ENCODE assay signal across 24 cellular contexts in genomic region chr2:66185497-66186034, GRCh38.
"Had no signal": no experiment of that assay in that cellular context is flagged by ENCODE, and none has a peak within 500 bp of the region (broad histone marks: within the 10 kb centered on the region; RNA-seq: fewer than 3 reads in every experiment).

No MANE protein-coding gene starts in this region.

- ATAC-seq: foreskin keratinocyte; gastroesophageal sphincter; heart left ventricle; left cardiac atrium; left lung; natural killer cell; sciatic nerve; stimulated activated naive B cell treated with anti-CD40 and anti-IgM and Interleukin-4, amounts not matched to agents 10 μg/mL and 1 μg/mL and 100 μg/mL, for 72 hours; upper lobe of right lung had no signal

- H3K27ac ChIP-seq: dorsolateral prefrontal cortex, foreskin keratinocyte, gastroesophageal sphincter, heart left ventricle, hepatocyte, left lung, parathyroid adenoma, right atrium auricular region, transverse colon, upper lobe of right lung, uterus had no signal

- H3K9me3 Mint-ChIP-seq: endodermal cell; neural crest cell; stimulated activated naive B cell treated with anti-CD40 and anti-IgM and Interleukin-4, amounts not matched to agents 10 μg/mL and 1 μg/mL and 100 μg/mL, for 72 hours had no signal

- H3K27me3 Mint-ChIP-seq: progenitor cell of endocrine pancreas; stimulated activated naive B cell treated with anti-CD40 and anti-IgM and Interleukin-4, amounts not matched to agents 10 μg/mL and 1 μg/mL and 100 μg/mL, for 72 hours; stimulated activated naive CD8-positive, alpha-beta T cell treated with anti-CD3 and anti-CD28 coated beads, Interleukin-15, Interleukin-2, amounts not matched to agents 100 ng/mL and 50 ng/mL, for 24 hours had no signal

- H3K4me1 Mint-ChIP-seq: endodermal cell; natural killer cell; neural crest cell; stimulated activated naive B cell treated with anti-CD40 and anti-IgM and Interleukin-4, amounts not matched to agents 10 μg/mL and 1 μg/mL and 100 μg/mL, for 72 hours had no signal

- H3K79me2 ChIP-seq: hepatocyte, parathyroid adenoma had no signal

- H3K4me2 ChIP-seq: hepatocyte had no signal

- H3K4me3 ChIP-seq: dorsolateral prefrontal cortex, gastroesophageal sphincter, heart left ventricle, hepatocyte, left lung, right atrium auricular region, transverse colon, upper lobe of right lung, uterus had no signal

- DNase-seq: central memory CD4-positive, alpha-beta T cell; dorsolateral prefrontal cortex; effector CD8-positive, alpha-beta T cell; endodermal cell; heart left ventricle; left cardiac atrium; left lung; natural killer cell; stimulated activated CD4-positive, alpha-beta T cell treated with anti-CD3 and anti-CD28 coated beads, Interleukin-15, amount 100 ng/mL, for 24 hours; stimulated activated CD4-positive, alpha-beta T cell treated with anti-CD3 and anti-CD28 coated beads, Interleukin-2, amount 100 ng/mL, for 48 hours; stimulated activated naive B cell treated with anti-CD40 and anti-IgM and Interleukin-4, amounts not matched to agents 10 μg/mL and 1 μg/mL and 100 μg/mL, for 72 hours; transverse colon; upper lobe of right lung; uterus had no signal

- H3K4me1 ChIP-seq: foreskin keratinocyte, gastroesophageal sphincter, left lung, parathyroid adenoma, right atrium auricular region, transverse colon, uterus had no signal

- H3K36me3 ChIP-seq: gastroesophageal sphincter, heart left ventricle, left lung, right atrium auricular region, transverse colon, upper lobe of right lung, uterus had no signal

- FAIRE-seq: colon had no signal

- H3K9me3 ChIP-seq: gastroesophageal sphincter, left lung, right atrium auricular region, transverse colon, upper lobe of right lung, uterus had no signal

- H2AFZ ChIP-seq: hepatocyte, parathyroid adenoma had no signal

- H3K9ac ChIP-seq: parathyroid adenoma had no signal

- H3K27ac Mint-ChIP-seq: endodermal cell; natural killer cell; progenitor cell of endocrine pancreas; stimulated activated naive B cell treated with anti-CD40 and anti-IgM and Interleukin-4, amounts not matched to agents 10 μg/mL and 1 μg/mL and 100 μg/mL, for 72 hours; stimulated activated naive CD8-positive, alpha-beta T cell treated with anti-CD3 and anti-CD28 coated beads, Interleukin-15, Interleukin-2, amounts not matched to agents 100 ng/mL and 50 ng/mL, for 24 hours had no signal

- H3K27me3 ChIP-seq: dorsolateral prefrontal cortex, gastroesophageal sphincter, heart left ventricle, hepatocyte, left lung, right atrium auricular region, transverse colon, upper lobe of right lung, uterus had no signal

- H3K4me3 Mint-ChIP-seq: endodermal cell; natural killer cell; neural crest cell; stimulated activated naive B cell treated with anti-CD40 and anti-IgM and Interleukin-4, amounts not matched to agents 10 μg/mL and 1 μg/mL and 100 μg/mL, for 72 hours; stimulated activated naive CD8-positive, alpha-beta T cell treated with anti-CD3 and anti-CD28 coated beads, Interleukin-15, Interleukin-2, amounts not matched to agents 100 ng/mL and 50 ng/mL, for 24 hours had no signal

- H3K36me3 Mint-ChIP-seq: natural killer cell; stimulated activated naive B cell treated with anti-CD40 and anti-IgM and Interleukin-4, amounts not matched to agents 10 μg/mL and 1 μg/mL and 100 μg/mL, for 72 hours had no signal
